Comparison of ENCODE assay signal across 17 cellular contexts in genomic region chr2:71880287-71880686, GRCh38.
"Had no signal": no experiment of that assay in that cellular context is flagged by ENCODE, and none has a peak within 500 bp of the region (broad histone marks: within the 10 kb centered on the region; RNA-seq: fewer than 3 reads in every experiment).

No MANE protein-coding gene starts in this region.

- H3K9me3 ChIP-seq: mucosa of descending colon, neutrophil had no signal

- ATAC-seq: activated CD8-positive, alpha-beta T cell treated with anti-CD3 and anti-CD28 coated beads for 36 hours; activated T-cell treated with anti-CD3 and anti-CD28 coated beads, Interleukin-2, amount 50 U/mL, for 4 hours; effector memory CD8-positive, alpha-beta T cell; naive thymus-derived CD8-positive, alpha-beta T cell; WTC11 had no signal

- H3K4me2 ChIP-seq: smooth muscle cell had no signal

- H3K27me3 ChIP-seq: heart left ventricle, neutrophil had no signal

- H3K4me3 ChIP-seq: heart left ventricle, lung, mucosa of descending colon, smooth muscle cell had no signal

- DNase-seq: activated CD4-positive, alpha-beta T cell treated with anti-CD3 and anti-CD28 coated beads for 4 hours; activated CD8-positive, alpha-beta T cell treated with anti-CD3 and anti-CD28 coated beads for 36 hours; activated gamma-delta T cell; activated T-cell treated with anti-CD3 and anti-CD28 coated beads, Interleukin-2, amount 50 U/mL, for 4 hours; effector memory CD8-positive, alpha-beta T cell; foreskin melanocyte; stimulated activated CD4-positive, alpha-beta T cell treated with anti-CD3 and anti-CD28 coated beads, Interleukin-4, amount 100 ng/mL, for 4 hours; stimulated activated CD8-positive, alpha-beta memory T cell treated with anti-CD3 and anti-CD28 coated beads, Interleukin-4, amount 100 ng/mL, for 48 hours; stimulated activated naive CD4-positive, alpha-beta T cell treated with Interleukin-2 at 50 U/mL for 16 hours; T-helper 2 cell had no signal

- H3K36me3 ChIP-seq: heart left ventricle, neutrophil had no signal

- H3K27ac ChIP-seq: neutrophil had no signal
